Comparison of ENCODE assay signal across 10 cellular contexts in the genomic region with DNA sequence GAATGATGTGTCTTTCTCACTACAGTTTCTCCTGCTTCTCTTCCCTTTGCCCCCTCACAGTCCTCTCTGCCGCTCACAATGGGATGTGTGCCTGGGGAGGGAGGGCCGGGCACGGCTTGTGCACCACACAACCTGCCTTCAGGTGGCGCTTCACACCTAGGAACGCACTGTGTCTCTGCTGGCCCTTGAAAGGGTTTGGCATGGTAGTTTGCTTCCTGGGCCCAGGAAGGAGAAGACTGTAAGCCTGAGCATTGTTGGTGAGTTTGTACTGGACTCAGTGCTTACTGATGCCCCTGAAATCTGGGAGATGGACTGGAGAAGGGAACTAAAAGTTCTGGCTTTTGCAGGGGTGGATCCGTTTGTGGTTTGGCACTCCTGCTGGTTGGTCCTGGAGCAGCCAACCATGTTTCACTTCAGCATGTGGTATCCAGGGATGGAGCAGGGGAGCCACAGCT. TPM values are rescaled to one million over a fixed set of nuclear protein-coding genes. Genes with fewer than 3 reads are reported as not detected.
DNase-seq lines count a peak whose midpoint lies in the region; ATAC-seq and TF ChIP-seq lines count a peak whose summit lies in the region.
"Had no signal": no experiment of that assay in that cellular context is flagged by ENCODE, and none has a peak within 500 bp of the region (broad histone marks: within the 10 kb centered on the region; RNA-seq: fewer than 3 reads in every experiment).

No MANE protein-coding gene starts in this region.

- no TSS peak for BruUV-seq in Panc1 (replicated peaks; lab: Mats Ljungman, UMichigan)

- H3K27ac ChIP-seq in Panc1 (ENCODE audit: low read length) (no peak overlapping the region), heart right ventricle (peak overlapping the region in 9 of 10 donors; percentile 35 to 99 (median 95)), esophagus muscularis mucosa (replicated peaks in 1 of 4) (peak overlapping the region in 1 of 4 donors; percentile 26)

- in situ Hi-C loops in Panc1 (cut with HindIII; ENCODE audit: low pct_unique_long_range_greater_than_20kb, low sequenced_read_pairs): no loop called here

- DNase-seq in Right ventricle myocardium superior: peak; percentile 50
- DNase-seq in Right ventricle myocardium inferior (ENCODE audit: missing footprints): no peak
- no peak for DNase-seq in Panc1 (ENCODE audit: low read depth, low spot score)
- no peak for DNase-seq in heart right ventricle
- no peak for DNase-seq in esophagus muscularis mucosa (ENCODE audit: extremely low spot score)
- no peak for DNase-seq in activated CD4-positive, CD25-positive, alpha-beta regulatory T cell treated with anti-CD3 and anti-CD28 coated beads, Interleukin-2, amount 50 U/mL, for 72 hours

- H3K27me3 ChIP-seq in Panc1 (ENCODE audit: control insufficient read depth, insufficient read depth, low read length): peaks cover 5% of the 10 kb centered on the region; the same call in 1 of the 2 replicates
- H3K27me3 ChIP-seq in heart right ventricle: no peaks in the 10 kb centered on the region
- no peaks in the 10 kb centered on the region for H3K27me3 ChIP-seq in esophagus muscularis mucosa
- H3K27me3 ChIP-seq: ascending aorta had no signal

- no peak for TF ChIP-seq POLR2A in esophagus muscularis mucosa (IDR thresholded peaks at IDR 0.05; ENCODE audit: low read depth)

- no peaks in the 10 kb centered on the region for H3K9me3 ChIP-seq in Panc1 (ENCODE audit: control insufficient read depth, insufficient read depth, low read depth, low read length)
- no peaks in the 10 kb centered on the region for H3K9me3 ChIP-seq in heart right ventricle
- no peaks in the 10 kb centered on the region for H3K9me3 ChIP-seq in esophagus muscularis mucosa
- H3K9me3 ChIP-seq: ascending aorta, prostate gland had no signal

- WGBS in heart right ventricle, 2 donors: 53 to 57% methylated on average over 6 of the region's 6 CpGs
- 89% methylated on average over 6 of the region's 6 CpGs for WGBS in esophagus muscularis mucosa

- intact Hi-C loops in Right ventricle myocardium superior (cut with DNase I): no loop called here
- intact Hi-C loops in Right ventricle myocardium inferior (cut with DNase I): loop anchor here (5.0 kb wide), 1 partner anchor 101 kb away; no protein-coding TSS in a partner anchor
- intact Hi-C loops in Panc1 (cut with micrococcal nuclease; ENCODE audit: unreplicated experiment): no loop called here
- intact Hi-C loops in heart right ventricle (cut with DNase I): loop anchor here in 2 of 10 donors (5.0 to 10.0 kb wide), 2 partner anchors 86 to 232 kb away; no protein-coding TSS in a partner anchor
- intact Hi-C loops in esophagus muscularis mucosa (cut with DNase I): no loop called here

- TF ChIP-seq CTCF in Panc1 (IDR thresholded peaks at IDR 0.05) (peak; percentile 68), heart right ventricle (IDR thresholded peaks at IDR 0.05) (peak in 7 of 9 donors; percentile 16 to 53 (median 40)), esophagus muscularis mucosa (IDR thresholded peaks at IDR 0.05) (no peak)

- H3K36me3 ChIP-seq in Panc1 (ENCODE audit: control insufficient read depth, insufficient read depth, low read length): no peaks in the 10 kb centered on the region
- peaks cover 0 to 43% (median 0%) of the 10 kb centered on the region in 9 donors for H3K36me3 ChIP-seq in heart right ventricle
- peaks cover 0 to 14% (median 0%) of the 10 kb centered on the region in 4 donors for H3K36me3 ChIP-seq in esophagus muscularis mucosa
- H3K36me3 ChIP-seq: prostate gland had no signal

- ATAC-seq in Right ventricle myocardium superior (ENCODE audit: poor library complexity) (peak; percentile 1), Right ventricle myocardium inferior (no peak), Panc1 (peak; percentile 90), heart right ventricle (peak in 5 of 8 donors; percentile 7 to 44 (median 33)), GM19452 (IDR thresholded peaks at IDR 0.05; ENCODE audit: unreplicated experiment) (no peak), HG02870 (IDR thresholded peaks at IDR 0.05; ENCODE audit: unreplicated experiment) (no peak)

- H3K4me1 ChIP-seq in Panc1 (ENCODE audit: control insufficient read depth, insufficient read depth, low read length) (no peaks in the 10 kb centered on the region), heart right ventricle (peaks cover 24 to 100% (median 96%) of the 10 kb centered on the region in 9 donors), esophagus muscularis mucosa (peaks cover 73 to 78% (median 78%) of the 10 kb centered on the region in 4 donors)
- H3K4me1 ChIP-seq: prostate gland had no signal

- POLR2A ChIA-PET in Panc1 (lab: Charles Lee): no interaction called here

- TF ChIP-seq EP300 in esophagus muscularis mucosa (IDR thresholded peaks at IDR 0.05): no peak

- CTCF ChIA-PET in Panc1 (lab: Charles Lee): no interaction called here

- H3K4me3 ChIP-seq in Panc1 (ENCODE audit: low read depth in 2 of 2, low read length in 2 of 2) (no peak overlapping the region), heart right ventricle (no peak overlapping the region), esophagus muscularis mucosa (no peak overlapping the region)
- H3K4me3 ChIP-seq: ascending aorta, prostate gland had no signal

RNA-seq across cellular contexts. Expression of a gene that starts 9.2 kb away (rescaled TPM):
- total RNA-seq in Right ventricle myocardium superior (114 TPM), Right ventricle myocardium inferior (132 TPM), Panc1 (2021; ENCODE audit: unreplicated experiment) (1.0 TPM), heart right ventricle (100 to 1,000 TPM; 112 to 268 (median 191) TPM), esophagus muscularis mucosa (10 to 100 TPM in 3 of 4 donors, 1 to 10 TPM in 1; 9.1 to 21.5 (median 16.2) TPM)
- 0.45 TPM for polyA plus RNA-seq in Panc1 (2012; ENCODE audit: insufficient read length)
- 100 to 1,000 TPM in 1 of 2 donors, 10 to 100 TPM in 1; 35.1 to 110 TPM for polyA plus RNA-seq in heart right ventricle

RNA-seq across cellular contexts. Expression of a gene that starts 58.1 kb away (rescaled TPM):
- total RNA-seq in Right ventricle myocardium superior (0.46 TPM), Right ventricle myocardium inferior (0.24 TPM), Panc1 (2021; ENCODE audit: unreplicated experiment) (not detected), heart right ventricle (1 to 10 TPM in 8 of 10 donors, under 1 TPM in 2; 0.26 to 2.2 (median 1.6) TPM), esophagus muscularis mucosa (under 1 TPM in 1 of 4 donors, not detected in 3; 0.23 TPM)
- not detected for polyA plus RNA-seq in Panc1 (2012; ENCODE audit: insufficient read length)
- polyA plus RNA-seq in heart right ventricle: 1 to 10 TPM in 1 of 2 donors, under 1 TPM in 1; 0.07 to 1.3 TPM
- total RNA-seq: ascending aorta, prostate gland had no signal

Comparison
In these comparisons a context has a peak if more than half of its experiments do, and no peak if none do; other contexts are left out.
1. ATAC-seq: peak in Right ventricle myocardium superior (single experiment), Panc1 (single experiment) and heart right ventricle (5 of 8); none in Right ventricle myocardium inferior (single experiment), GM19452 (single experiment) and HG02870 (single experiment).
2. CTCF ChIP-seq: peak in Panc1 (single experiment) and heart right ventricle (7 of 9); none in esophagus muscularis mucosa (0 of 3).